2 cellular contexts compared by ENCODE assay signal in the genomic region with DNA sequence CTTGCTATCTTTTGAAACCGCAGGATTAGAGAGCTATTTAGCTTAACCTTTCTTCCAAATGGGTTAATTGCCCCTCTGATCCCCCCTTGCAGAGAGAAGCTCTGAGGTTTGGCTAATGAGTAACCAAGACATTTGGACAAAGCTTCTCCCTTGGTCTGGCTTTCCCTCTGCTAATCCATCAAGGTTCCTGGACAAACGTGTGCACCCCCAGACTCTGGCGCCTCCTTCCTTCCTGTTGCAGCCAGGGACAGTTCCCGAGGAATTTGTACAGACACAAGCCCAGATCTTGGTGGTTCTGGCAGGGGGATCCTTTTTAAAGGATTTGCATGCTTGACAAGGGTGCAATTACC.
TF ChIP-seq lines count a peak whose summit lies in the region.

No MANE protein-coding gene starts in this region.

TF ChIP-seq in A549, 52 proteins besides CTCF, POLR2A, EP300 and RAD21:
- TF ChIP-seq ZSCAN20 (CRISPR knock-in tag; IDR thresholded peaks at IDR 0.05) (no peak), HOXB5 (CRISPR knock-in tag; IDR thresholded peaks at IDR 0.05) (no peak), HEYL (CRISPR knock-in tag; IDR thresholded peaks at IDR 0.05) (no peak), FOSB (CRISPR knock-in tag; IDR thresholded peaks at IDR 0.05) (no peak), HOXB13 (CRISPR knock-in tag; IDR thresholded peaks at IDR 0.05; ENCODE audit: low read depth) (no peak), MYC (IDR thresholded peaks at IDR 0.05; ENCODE audit: borderline replicate concordance, low read length) (no peak), HES2 (IDR thresholded peaks at IDR 0.05) (no peak), ZC3H11A (IDR thresholded peaks at IDR 0.05) (no peak), JUNB (IDR thresholded peaks at IDR 0.05) (no peak), TFCP2L1 (CRISPR knock-in tag; IDR thresholded peaks at IDR 0.05) (no peak), PHF8 (IDR thresholded peaks at IDR 0.05; ENCODE audit: borderline replicate concordance, low read depth) (no peak), ATOH8 (CRISPR knock-in tag; IDR thresholded peaks at IDR 0.05; ENCODE audit: low read depth) (no peak), POLR2AphosphoS2 (conservative IDR thresholded peaks at IDR 0.05; ENCODE audit: low read length) (no peak), CHD2 (IDR thresholded peaks at IDR 0.05; ENCODE audit: low read length, partially characterized antibody) (no peak), NR3C1 (IDR thresholded peaks at IDR 0.05) (no peak), HDAC2 (IDR thresholded peaks at IDR 0.05) (no peak)
- TF ChIP-seq, protein P1, sequence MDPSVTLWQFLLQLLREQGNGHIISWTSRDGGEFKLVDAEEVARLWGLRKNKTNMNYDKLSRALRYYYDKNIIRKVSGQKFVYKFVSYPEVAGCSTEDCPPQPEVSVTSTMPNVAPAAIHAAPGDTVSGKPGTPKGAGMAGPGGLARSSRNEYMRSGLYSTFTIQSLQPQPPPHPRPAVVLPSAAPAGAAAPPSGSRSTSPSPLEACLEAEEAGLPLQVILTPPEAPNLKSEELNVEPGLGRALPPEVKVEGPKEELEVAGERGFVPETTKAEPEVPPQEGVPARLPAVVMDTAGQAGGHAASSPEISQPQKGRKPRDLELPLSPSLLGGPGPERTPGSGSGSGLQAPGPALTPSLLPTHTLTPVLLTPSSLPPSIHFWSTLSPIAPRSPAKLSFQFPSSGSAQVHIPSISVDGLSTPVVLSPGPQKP (IDR thresholded peaks at IDR 0.05; ENCODE audit: low read depth, low read length), result no peak
- TF ChIP-seq, protein P2, sequence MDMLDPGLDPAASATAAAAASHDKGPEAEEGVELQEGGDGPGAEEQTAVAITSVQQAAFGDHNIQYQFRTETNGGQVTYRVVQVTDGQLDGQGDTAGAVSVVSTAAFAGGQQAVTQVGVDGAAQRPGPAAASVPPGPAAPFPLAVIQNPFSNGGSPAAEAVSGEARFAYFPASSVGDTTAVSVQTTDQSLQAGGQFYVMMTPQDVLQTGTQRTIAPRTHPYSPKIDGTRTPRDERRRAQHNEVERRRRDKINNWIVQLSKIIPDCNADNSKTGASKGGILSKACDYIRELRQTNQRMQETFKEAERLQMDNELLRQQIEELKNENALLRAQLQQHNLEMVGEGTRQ (IDR thresholded peaks at IDR 0.05), result no peak
- TF ChIP-seq, protein P3, sequence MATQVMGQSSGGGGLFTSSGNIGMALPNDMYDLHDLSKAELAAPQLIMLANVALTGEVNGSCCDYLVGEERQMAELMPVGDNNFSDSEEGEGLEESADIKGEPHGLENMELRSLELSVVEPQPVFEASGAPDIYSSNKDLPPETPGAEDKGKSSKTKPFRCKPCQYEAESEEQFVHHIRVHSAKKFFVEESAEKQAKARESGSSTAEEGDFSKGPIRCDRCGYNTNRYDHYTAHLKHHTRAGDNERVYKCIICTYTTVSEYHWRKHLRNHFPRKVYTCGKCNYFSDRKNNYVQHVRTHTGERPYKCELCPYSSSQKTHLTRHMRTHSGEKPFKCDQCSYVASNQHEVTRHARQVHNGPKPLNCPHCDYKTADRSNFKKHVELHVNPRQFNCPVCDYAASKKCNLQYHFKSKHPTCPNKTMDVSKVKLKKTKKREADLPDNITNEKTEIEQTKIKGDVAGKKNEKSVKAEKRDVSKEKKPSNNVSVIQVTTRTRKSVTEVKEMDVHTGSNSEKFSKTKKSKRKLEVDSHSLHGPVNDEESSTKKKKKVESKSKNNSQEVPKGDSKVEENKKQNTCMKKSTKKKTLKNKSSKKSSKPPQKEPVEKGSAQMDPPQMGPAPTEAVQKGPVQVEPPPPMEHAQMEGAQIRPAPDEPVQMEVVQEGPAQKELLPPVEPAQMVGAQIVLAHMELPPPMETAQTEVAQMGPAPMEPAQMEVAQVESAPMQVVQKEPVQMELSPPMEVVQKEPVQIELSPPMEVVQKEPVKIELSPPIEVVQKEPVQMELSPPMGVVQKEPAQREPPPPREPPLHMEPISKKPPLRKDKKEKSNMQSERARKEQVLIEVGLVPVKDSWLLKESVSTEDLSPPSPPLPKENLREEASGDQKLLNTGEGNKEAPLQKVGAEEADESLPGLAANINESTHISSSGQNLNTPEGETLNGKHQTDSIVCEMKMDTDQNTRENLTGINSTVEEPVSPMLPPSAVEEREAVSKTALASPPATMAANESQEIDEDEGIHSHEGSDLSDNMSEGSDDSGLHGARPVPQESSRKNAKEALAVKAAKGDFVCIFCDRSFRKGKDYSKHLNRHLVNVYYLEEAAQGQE (IDR thresholded peaks at IDR 0.05), result no peak

TF ChIP-seq in H1, 55 proteins besides CTCF, POLR2A, EP300 and RAD21:
- TF ChIP-seq PHF8 (conservative IDR thresholded peaks at IDR 0.05; ENCODE audit: low read depth, low read length) (no peak), TCF12 (IDR thresholded peaks at IDR 0.05; ENCODE audit: low read depth, low read length) (no peak), JUN (IDR thresholded peaks at IDR 0.05; ENCODE audit: low read depth, low read length) (no peak), GABPA (IDR thresholded peaks at IDR 0.05; ENCODE audit: borderline replicate concordance, insufficient read depth, low read length) (no peak), YY1 (IDR thresholded peaks at IDR 0.05; ENCODE audit: low read depth, low read length) (no peak), MAFK (IDR thresholded peaks at IDR 0.05; ENCODE audit: low read depth, low read length) (no peak), ASH2L (IDR thresholded peaks at IDR 0.05; ENCODE audit: low read length) (no peak), MAX (IDR thresholded peaks at IDR 0.05) (no peak), CBX5 (IDR thresholded peaks at IDR 0.05; ENCODE audit: low read depth, low read length) (no peak), BRCA1 (IDR thresholded peaks at IDR 0.05; ENCODE audit: low read depth, low read length) (no peak), BCL11A (IDR thresholded peaks at IDR 0.05; ENCODE audit: low read depth in 2 of 2, low read length in 2 of 2) (no peak), KDM5A (IDR thresholded peaks at IDR 0.05; ENCODE audit: low read length) (no peak), SIX5 (IDR thresholded peaks at IDR 0.05; ENCODE audit: low read depth, low read length) (no peak)
TF ChIP-seq in H1: peak in this region for 0.
